1 cellular context compared by ENCODE assay signal in the genomic region with DNA sequence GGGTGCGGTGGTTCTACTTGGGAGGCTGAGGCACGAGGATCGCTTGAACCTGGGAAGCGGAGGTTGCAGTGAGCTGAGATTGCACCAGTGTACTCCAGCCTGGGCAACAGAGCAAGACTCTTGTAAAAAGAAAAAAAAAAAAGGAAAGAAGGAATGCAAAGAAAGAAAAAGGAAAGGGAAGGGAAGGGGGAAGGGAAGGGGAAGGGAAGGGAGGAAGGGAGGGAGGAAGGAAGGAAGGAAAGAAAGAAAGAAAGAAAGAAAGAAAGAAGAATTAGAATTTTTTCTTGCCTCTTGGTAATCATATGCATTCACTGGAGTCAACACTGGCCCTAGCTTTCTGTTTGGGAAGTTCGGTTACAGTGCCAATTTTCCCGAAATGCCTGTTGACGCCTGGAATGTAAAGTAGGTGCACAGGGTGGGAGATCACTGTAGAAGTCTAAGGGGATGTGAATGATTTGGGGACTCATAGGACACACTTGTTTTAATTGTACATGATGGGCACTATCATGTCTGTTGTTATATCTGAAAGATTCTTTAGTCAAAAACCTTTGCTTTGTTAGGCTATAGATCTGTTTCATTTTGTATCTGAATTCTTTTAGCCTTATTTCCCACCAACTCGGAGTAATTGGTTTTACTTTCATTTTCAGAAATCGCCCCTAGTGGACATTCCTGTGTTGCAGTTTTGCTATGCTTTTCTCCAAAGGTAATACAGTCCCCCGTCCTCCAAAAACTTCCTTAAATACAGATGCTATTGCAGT.
TF ChIP-seq lines count a peak whose summit lies in the region.

No MANE protein-coding gene starts in this region.

TF ChIP-seq in K562, 482 proteins besides CTCF, POLR2A, EP300 and RAD21 (continued from another document and continues in another):
- TF ChIP-seq, protein P1, sequence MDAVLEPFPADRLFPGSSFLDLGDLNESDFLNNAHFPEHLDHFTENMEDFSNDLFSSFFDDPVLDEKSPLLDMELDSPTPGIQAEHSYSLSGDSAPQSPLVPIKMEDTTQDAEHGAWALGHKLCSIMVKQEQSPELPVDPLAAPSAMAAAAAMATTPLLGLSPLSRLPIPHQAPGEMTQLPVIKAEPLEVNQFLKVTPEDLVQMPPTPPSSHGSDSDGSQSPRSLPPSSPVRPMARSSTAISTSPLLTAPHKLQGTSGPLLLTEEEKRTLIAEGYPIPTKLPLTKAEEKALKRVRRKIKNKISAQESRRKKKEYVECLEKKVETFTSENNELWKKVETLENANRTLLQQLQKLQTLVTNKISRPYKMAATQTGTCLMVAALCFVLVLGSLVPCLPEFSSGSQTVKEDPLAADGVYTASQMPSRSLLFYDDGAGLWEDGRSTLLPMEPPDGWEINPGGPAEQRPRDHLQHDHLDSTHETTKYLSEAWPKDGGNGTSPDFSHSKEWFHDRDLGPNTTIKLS (IDR thresholded peaks at IDR 0.05; ENCODE audit: borderline replicate concordance, low read depth) = no peak
- TF ChIP-seq U2AF2 (optimal IDR thresholded peaks at IDR 0.05; ENCODE audit: low read depth, low read length) (no peak), HDAC1 (IDR thresholded peaks at IDR 0.05) (0 out of 4 replicates have a peak, but pooled peaks of 1 of the 2 experiments have one; percentile 9), SMARCA5 (IDR thresholded peaks at IDR 0.05) (peak; percentile 59; the same call in 1 of the 2 replicates), PML (IDR thresholded peaks at IDR 0.05; ENCODE audit: low read length) (no peak), LEF1 (IDR thresholded peaks at IDR 0.05) (no peak), YBX1 (IDR thresholded peaks at IDR 0.05) (0 out of 2 replicates have a peak, but pooled peaks have one; percentile 54), ZNF583 (CRISPR knock-in tag; IDR thresholded peaks at IDR 0.05) (no peak), ZNF75A (CRISPR knock-in tag; IDR thresholded peaks at IDR 0.05) (0 out of 2 replicates have a peak, but pooled peaks have one; percentile 54), RBM25 (IDR thresholded peaks at IDR 0.05; ENCODE audit: low read depth, low read length, severe bottlenecking) (peak; percentile 24), SMARCC2 (IDR thresholded peaks at IDR 0.05; ENCODE audit: low read depth) (no peak), L3MBTL2 (IDR thresholded peaks at IDR 0.05) (peak; percentile 79), MTA3 (IDR thresholded peaks at IDR 0.05; ENCODE audit: borderline replicate concordance) (peak; percentile 66; the same call in 1 of the 2 replicates), ZBTB1 (CRISPR knock-in tag; IDR thresholded peaks at IDR 0.05; ENCODE audit: borderline replicate concordance, low read depth) (no peak), ZZZ3 (IDR thresholded peaks at IDR 0.05) (no peak; the same call in 1 of the 2 replicates), ZFPM2 (CRISPR knock-in tag; IDR thresholded peaks at IDR 0.05) (no peak), MYBL2 (IDR thresholded peaks at IDR 0.05; ENCODE audit: low read depth) (peak; percentile 8; the same call in 1 of the 2 replicates), MYBL2 (CRISPR knock-in tag; IDR thresholded peaks at IDR 0.05; ENCODE audit: borderline replicate concordance) (no peak), NFRKB (IDR thresholded peaks at IDR 0.05; ENCODE audit: low read depth) (0 out of 2 replicates have a peak, but pooled peaks have one; percentile 29), ZBTB17 (CRISPR knock-in tag; IDR thresholded peaks at IDR 0.05) (no peak), NFATC3 (IDR thresholded peaks at IDR 0.05) (peak; percentile 34; the same call in 1 of the 2 replicates), ETV1 (tag; conservative IDR thresholded peaks at IDR 0.05; ENCODE audit: low read depth) (no peak), ZNF408 (CRISPR knock-in tag; IDR thresholded peaks at IDR 0.05; ENCODE audit: low read depth) (no peak), ZNF778 (CRISPR knock-in tag; IDR thresholded peaks at IDR 0.05) (no peak), FOXK2 (conservative IDR thresholded peaks at IDR 0.05 in 1 of 2, IDR thresholded peaks at IDR 0.05 in 1 of 2; ENCODE audit: low read depth in 2 of 2) (peak; percentile 68 to 75; a peak in 3 of 4 replicates), ZNF133 (CRISPR knock-in tag; IDR thresholded peaks at IDR 0.05) (no peak), ATF7 (IDR thresholded peaks at IDR 0.05) (0 out of 2 replicates have a peak, but pooled peaks have one; percentile 27), ZNF445 (CRISPR knock-in tag; IDR thresholded peaks at IDR 0.05; ENCODE audit: low read depth) (no peak), BCOR (IDR thresholded peaks at IDR 0.05) (peak; percentile 86), SMARCB1 (IDR thresholded peaks at IDR 0.05; ENCODE audit: insufficient read length, low read depth) (no peak), CEBPB (tag; IDR thresholded peaks at IDR 0.05) (no peak), ZFX (CRISPR knock-in tag; IDR thresholded peaks at IDR 0.05) (no peak), ARHGAP35 (IDR thresholded peaks at IDR 0.05; ENCODE audit: partially characterized antibody) (no peak), WHSC1 (IDR thresholded peaks at IDR 0.05; ENCODE audit: low read length) (no peak)
- TF ChIP-seq, protein P2, sequence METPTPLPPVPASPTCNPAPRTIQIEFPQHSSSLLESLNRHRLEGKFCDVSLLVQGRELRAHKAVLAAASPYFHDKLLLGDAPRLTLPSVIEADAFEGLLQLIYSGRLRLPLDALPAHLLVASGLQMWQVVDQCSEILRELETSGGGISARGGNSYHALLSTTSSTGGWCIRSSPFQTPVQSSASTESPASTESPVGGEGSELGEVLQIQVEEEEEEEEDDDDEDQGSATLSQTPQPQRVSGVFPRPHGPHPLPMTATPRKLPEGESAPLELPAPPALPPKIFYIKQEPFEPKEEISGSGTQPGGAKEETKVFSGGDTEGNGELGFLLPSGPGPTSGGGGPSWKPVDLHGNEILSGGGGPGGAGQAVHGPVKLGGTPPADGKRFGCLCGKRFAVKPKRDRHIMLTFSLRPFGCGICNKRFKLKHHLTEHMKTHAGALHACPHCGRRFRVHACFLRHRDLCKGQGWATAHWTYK (CRISPR knock-in tag; IDR thresholded peaks at IDR 0.05) = no peak
- TF ChIP-seq, protein P3, sequence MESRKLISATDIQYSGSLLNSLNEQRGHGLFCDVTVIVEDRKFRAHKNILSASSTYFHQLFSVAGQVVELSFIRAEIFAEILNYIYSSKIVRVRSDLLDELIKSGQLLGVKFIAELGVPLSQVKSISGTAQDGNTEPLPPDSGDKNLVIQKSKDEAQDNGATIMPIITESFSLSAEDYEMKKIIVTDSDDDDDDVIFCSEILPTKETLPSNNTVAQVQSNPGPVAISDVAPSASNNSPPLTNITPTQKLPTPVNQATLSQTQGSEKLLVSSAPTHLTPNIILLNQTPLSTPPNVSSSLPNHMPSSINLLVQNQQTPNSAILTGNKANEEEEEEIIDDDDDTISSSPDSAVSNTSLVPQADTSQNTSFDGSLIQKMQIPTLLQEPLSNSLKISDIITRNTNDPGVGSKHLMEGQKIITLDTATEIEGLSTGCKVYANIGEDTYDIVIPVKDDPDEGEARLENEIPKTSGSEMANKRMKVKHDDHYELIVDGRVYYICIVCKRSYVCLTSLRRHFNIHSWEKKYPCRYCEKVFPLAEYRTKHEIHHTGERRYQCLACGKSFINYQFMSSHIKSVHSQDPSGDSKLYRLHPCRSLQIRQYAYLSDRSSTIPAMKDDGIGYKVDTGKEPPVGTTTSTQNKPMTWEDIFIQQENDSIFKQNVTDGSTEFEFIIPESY (CRISPR knock-in tag; IDR thresholded peaks at IDR 0.05) = no peak
- TF ChIP-seq, protein P4, sequence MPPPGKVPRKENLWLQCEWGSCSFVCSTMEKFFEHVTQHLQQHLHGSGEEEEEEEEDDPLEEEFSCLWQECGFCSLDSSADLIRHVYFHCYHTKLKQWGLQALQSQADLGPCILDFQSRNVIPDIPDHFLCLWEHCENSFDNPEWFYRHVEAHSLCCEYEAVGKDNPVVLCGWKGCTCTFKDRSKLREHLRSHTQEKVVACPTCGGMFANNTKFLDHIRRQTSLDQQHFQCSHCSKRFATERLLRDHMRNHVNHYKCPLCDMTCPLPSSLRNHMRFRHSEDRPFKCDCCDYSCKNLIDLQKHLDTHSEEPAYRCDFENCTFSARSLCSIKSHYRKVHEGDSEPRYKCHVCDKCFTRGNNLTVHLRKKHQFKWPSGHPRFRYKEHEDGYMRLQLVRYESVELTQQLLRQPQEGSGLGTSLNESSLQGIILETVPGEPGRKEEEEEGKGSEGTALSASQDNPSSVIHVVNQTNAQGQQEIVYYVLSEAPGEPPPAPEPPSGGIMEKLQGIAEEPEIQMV (tag; conservative IDR thresholded peaks at IDR 0.05; ENCODE audit: low read depth) = peak; percentile 63; the same call in 1 of the 2 replicates
- TF ChIP-seq, protein P5, sequence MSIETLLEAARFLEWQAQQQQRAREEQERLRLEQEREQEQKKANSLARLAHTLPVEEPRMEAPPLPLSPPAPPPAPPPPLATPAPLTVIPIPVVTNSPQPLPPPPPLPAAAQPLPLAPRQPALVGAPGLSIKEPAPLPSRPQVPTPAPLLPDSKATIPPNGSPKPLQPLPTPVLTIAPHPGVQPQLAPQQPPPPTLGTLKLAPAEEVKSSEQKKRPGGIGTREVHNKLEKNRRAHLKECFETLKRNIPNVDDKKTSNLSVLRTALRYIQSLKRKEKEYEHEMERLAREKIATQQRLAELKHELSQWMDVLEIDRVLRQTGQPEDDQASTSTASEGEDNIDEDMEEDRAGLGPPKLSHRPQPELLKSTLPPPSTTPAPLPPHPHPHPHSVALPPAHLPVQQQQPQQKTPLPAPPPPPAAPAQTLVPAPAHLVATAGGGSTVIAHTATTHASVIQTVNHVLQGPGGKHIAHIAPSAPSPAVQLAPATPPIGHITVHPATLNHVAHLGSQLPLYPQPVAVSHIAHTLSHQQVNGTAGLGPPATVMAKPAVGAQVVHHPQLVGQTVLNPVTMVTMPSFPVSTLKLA (conservative IDR thresholded peaks at IDR 0.05) = 0 out of 4 replicates have a peak, but pooled peaks of 1 of the 2 experiments have one; percentile 19
- TF ChIP-seq, protein P6, sequence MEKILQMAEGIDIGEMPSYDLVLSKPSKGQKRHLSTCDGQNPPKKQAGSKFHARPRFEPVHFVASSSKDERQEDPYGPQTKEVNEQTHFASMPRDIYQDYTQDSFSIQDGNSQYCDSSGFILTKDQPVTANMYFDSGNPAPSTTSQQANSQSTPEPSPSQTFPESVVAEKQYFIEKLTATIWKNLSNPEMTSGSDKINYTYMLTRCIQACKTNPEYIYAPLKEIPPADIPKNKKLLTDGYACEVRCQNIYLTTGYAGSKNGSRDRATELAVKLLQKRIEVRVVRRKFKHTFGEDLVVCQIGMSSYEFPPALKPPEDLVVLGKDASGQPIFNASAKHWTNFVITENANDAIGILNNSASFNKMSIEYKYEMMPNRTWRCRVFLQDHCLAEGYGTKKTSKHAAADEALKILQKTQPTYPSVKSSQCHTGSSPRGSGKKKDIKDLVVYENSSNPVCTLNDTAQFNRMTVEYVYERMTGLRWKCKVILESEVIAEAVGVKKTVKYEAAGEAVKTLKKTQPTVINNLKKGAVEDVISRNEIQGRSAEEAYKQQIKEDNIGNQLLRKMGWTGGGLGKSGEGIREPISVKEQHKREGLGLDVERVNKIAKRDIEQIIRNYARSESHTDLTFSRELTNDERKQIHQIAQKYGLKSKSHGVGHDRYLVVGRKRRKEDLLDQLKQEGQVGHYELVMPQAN (IDR thresholded peaks at IDR 0.05; ENCODE audit: borderline replicate concordance) = 0 out of 2 replicates have a peak, but pooled peaks have one; percentile 51
- TF ChIP-seq, protein P7, sequence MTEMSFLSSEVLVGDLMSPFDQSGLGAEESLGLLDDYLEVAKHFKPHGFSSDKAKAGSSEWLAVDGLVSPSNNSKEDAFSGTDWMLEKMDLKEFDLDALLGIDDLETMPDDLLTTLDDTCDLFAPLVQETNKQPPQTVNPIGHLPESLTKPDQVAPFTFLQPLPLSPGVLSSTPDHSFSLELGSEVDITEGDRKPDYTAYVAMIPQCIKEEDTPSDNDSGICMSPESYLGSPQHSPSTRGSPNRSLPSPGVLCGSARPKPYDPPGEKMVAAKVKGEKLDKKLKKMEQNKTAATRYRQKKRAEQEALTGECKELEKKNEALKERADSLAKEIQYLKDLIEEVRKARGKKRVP (CRISPR knock-in tag; IDR thresholded peaks at IDR 0.05) = 0 out of 2 replicates have a peak, but pooled peaks have one; percentile 11
- TF ChIP-seq, protein P8, sequence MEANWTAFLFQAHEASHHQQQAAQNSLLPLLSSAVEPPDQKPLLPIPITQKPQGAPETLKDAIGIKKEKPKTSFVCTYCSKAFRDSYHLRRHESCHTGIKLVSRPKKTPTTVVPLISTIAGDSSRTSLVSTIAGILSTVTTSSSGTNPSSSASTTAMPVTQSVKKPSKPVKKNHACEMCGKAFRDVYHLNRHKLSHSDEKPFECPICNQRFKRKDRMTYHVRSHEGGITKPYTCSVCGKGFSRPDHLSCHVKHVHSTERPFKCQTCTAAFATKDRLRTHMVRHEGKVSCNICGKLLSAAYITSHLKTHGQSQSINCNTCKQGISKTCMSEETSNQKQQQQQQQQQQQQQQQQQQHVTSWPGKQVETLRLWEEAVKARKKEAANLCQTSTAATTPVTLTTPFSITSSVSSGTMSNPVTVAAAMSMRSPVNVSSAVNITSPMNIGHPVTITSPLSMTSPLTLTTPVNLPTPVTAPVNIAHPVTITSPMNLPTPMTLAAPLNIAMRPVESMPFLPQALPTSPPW (CRISPR knock-in tag; IDR thresholded peaks at IDR 0.05) = peak; percentile 15; the same call in 1 of the 2 replicates
- TF ChIP-seq, protein P9, sequence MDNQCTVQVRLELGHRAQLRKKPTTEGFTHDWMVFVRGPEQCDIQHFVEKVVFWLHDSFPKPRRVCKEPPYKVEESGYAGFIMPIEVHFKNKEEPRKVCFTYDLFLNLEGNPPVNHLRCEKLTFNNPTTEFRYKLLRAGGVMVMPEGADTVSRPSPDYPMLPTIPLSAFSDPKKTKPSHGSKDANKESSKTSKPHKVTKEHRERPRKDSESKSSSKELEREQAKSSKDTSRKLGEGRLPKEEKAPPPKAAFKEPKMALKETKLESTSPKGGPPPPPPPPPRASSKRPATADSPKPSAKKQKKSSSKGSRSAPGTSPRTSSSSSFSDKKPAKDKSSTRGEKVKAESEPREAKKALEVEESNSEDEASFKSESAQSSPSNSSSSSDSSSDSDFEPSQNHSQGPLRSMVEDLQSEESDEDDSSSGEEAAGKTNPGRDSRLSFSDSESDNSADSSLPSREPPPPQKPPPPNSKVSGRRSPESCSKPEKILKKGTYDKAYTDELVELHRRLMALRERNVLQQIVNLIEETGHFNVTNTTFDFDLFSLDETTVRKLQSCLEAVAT (IDR thresholded peaks at IDR 0.05) = 0 out of 4 replicates have a peak, but pooled peaks have one; percentile 41 to 52
